Comparison of ENCODE assay signal across 8 cellular contexts in genomic region chr3:194277547-194278091, GRCh38.
DNase-seq lines count a peak whose midpoint lies in the region; ATAC-seq and TF ChIP-seq lines count a peak whose summit lies in the region.

No MANE protein-coding gene starts in this region.

- TF ChIP-seq CTCF in liver (IDR thresholded peaks at IDR 0.05; ENCODE audit: low read depth, low read length, missing input control) = no peak
- TF ChIP-seq CTCF in stomach (IDR thresholded peaks at IDR 0.05) = no peak

- no peaks in the 10 kb centered on the region for H3K27me3 ChIP-seq in MG63
- no peaks in the 10 kb centered on the region for H3K27me3 ChIP-seq in liver (ENCODE audit: control insufficient read depth in 4 of 4, insufficient read depth in 4 of 4, low read length in 3 of 4)
- H3K27me3 ChIP-seq in stomach = no peaks in the 10 kb centered on the region

- intact Hi-C loops in stomach (cut with DNase I; ENCODE audit: low total_unique reads) = no loop called here

- TF ChIP-seq RAD21 in liver (IDR thresholded peaks at IDR 0.05) = peak in 1 of 2 donors; percentile 16

- H3K4me1 ChIP-seq in liver (ENCODE audit: control insufficient read depth in 4 of 4, insufficient read depth in 4 of 4, low read length in 3 of 4) (peaks cover 13 to 25% (median 22%) of the 10 kb centered on the region in 4 donors), stomach (peaks cover 18 to 48% (median 36%) of the 10 kb centered on the region in 4 donors)

- no peak for TF ChIP-seq EP300 in stomach (IDR thresholded peaks at IDR 0.05)

- TF ChIP-seq POLR2A in stomach (IDR thresholded peaks at IDR 0.05) = no peak

- WGBS in liver = 44% methylated on average over 11 of the region's 11 CpGs
- 26 to 43% (median 37%) methylated on average over 8 to 11 of the region's 11 CpGs for WGBS in stomach, 5 donors

- H3K36me3 ChIP-seq in MG63 (no peaks in the 10 kb centered on the region), liver (ENCODE audit: control insufficient read depth in 4 of 4, insufficient read depth in 3 of 4, low read depth in 1 of 4, low read length in 3 of 4) (no peaks in the 10 kb centered on the region), stomach (no peaks in the 10 kb centered on the region)

- DNase-seq in MG63 (peak; percentile 98), cerebellar cortex (ENCODE audit: low spot score) (peak; percentile 20), stomach (no peak), SHP77 (lab: John Stamatoyannopoulos, UW) (no peak), T1000 (lab: John Stamatoyannopoulos, UW) (no peak)

- no peak for ATAC-seq in GM18867 (IDR thresholded peaks at IDR 0.05; ENCODE audit: unreplicated experiment)
- ATAC-seq in HG03280 (IDR thresholded peaks at IDR 0.05; ENCODE audit: unreplicated experiment) = no peak

- H3K9me3 ChIP-seq in MG63 = no peaks in the 10 kb centered on the region
- no peaks in the 10 kb centered on the region for H3K9me3 ChIP-seq in liver (ENCODE audit: control insufficient read depth in 4 of 4, low read length in 3 of 4)
- H3K9me3 ChIP-seq in stomach = no peaks in the 10 kb centered on the region

- peak overlapping the region in 1 of 2 donors; percentile 42 for H3K9ac ChIP-seq in liver (ENCODE audit: low read depth in 1 of 2, low read length in 2 of 2)

- no peak overlapping the region for H3K4me3 ChIP-seq in MG63
- H3K4me3 ChIP-seq in liver (ENCODE audit: low read depth in 1 of 3, low read length in 3 of 3) = no peak overlapping the region
- H3K4me3 ChIP-seq in stomach = no peak overlapping the region

- H3K27ac ChIP-seq in liver (ENCODE audit: low read depth in 1 of 2, low read length in 2 of 2) (peak overlapping the region; percentile 44 to 68), stomach (peak overlapping the region in 4 of 5 donors; percentile 62 to 85 (median 74))

TF ChIP-seq in liver, 16 proteins besides CTCF, POLR2A, EP300 and RAD21:
- no peak for TF ChIP-seq ZBTB33 (IDR thresholded peaks at IDR 0.05)
- no peak for TF ChIP-seq FOXA1 (IDR thresholded peaks at IDR 0.05)
- peak; percentile 93 for TF ChIP-seq NR2F2 (IDR thresholded peaks at IDR 0.05)
- peak in 1 of 2 donors; percentile 11 for TF ChIP-seq HNF4A (conservative IDR thresholded peaks at IDR 0.05)
- TF ChIP-seq GABPA (IDR thresholded peaks at IDR 0.05 in 1 of 2, conservative IDR thresholded peaks at IDR 0.05 in 1 of 2) = no peak
- no peak for TF ChIP-seq REST (IDR thresholded peaks at IDR 0.05)
- peak; percentile 34 to 35 for TF ChIP-seq RXRA (IDR thresholded peaks at IDR 0.05)

Comparison
In these comparisons a context has a peak if more than half of its experiments do, and no peak if none do; other contexts are left out.
1. DNase-seq: peak in MG63 (single experiment) and cerebellar cortex (single experiment); none in stomach (single experiment), SHP77 (0 of 2) and T1000 (single experiment).